Comparison of ENCODE assay signal across 1 cellular context in genomic region chr3:126654571-126655393, GRCh38.
TF ChIP-seq lines count a peak whose summit lies in the region.

Gene TXNRD3, minus strand, starts transcription at chr3:126655124.

TF ChIP-seq in A549, 52 proteins besides CTCF, POLR2A, EP300 and RAD21 (continued from another document):
- TF ChIP-seq HES2 (IDR thresholded peaks at IDR 0.05), result no peak
